10 cellular contexts compared by ENCODE assay signal in the genomic region with DNA sequence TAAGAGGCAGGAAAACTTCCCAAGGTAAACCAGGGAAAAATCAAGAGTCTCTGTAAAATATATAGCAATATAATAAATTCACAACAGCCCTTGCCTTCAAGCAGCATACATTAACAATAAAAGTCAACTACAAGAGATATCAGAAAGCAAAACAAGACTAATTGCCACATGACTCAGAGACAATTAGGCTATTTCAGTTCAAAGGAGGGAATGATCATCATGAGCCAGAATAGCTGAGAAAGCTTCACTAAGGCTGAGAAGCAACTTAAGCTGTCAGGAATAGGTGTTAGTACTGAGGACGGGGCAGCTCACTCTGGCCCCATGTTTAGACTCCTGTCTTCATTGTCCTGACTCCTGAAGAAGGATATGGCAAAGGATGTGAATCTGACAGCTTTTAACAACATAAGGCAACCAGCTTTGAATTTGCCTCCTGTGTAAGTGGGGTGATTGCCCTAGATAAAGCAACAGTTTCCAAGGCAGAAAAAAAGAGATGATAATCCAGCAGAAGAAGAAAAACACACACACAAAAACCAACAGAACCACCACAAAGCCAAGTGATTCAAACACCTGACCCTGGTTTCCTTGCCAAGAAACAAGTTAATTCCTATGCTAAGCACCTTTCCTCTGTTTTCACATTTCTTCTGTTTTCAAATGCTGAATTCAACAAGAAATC.
DNase-seq lines count a peak whose midpoint lies in the region; ATAC-seq and TF ChIP-seq lines count a peak whose summit lies in the region.
"Had no signal": no experiment of that assay in that cellular context is flagged by ENCODE, and none has a peak within 500 bp of the region (broad histone marks: within the 10 kb centered on the region; RNA-seq: fewer than 3 reads in every experiment).

No MANE protein-coding gene starts in this region.

- peaks cover 77% of the 10 kb centered on the region for H3K79me2 ChIP-seq in DOHH2 (ENCODE audit: control insufficient read depth, low read length)

- no peaks in the 10 kb centered on the region for H3K36me3 ChIP-seq in DOHH2 (ENCODE audit: control insufficient read depth, low read length)
- H3K36me3 ChIP-seq: tibial nerve had no signal

- H3K4me3 Mint-ChIP-seq in naive thymus-derived CD8-positive, alpha-beta T cell, result peak overlapping the region in 9 of 10 donors; percentile 33 to 72 (median 49)

- H3K27me3 Mint-ChIP-seq in naive thymus-derived CD8-positive, alpha-beta T cell, result no peaks in the 10 kb centered on the region

- peak overlapping the region; percentile 49 for H3K4me2 ChIP-seq in DOHH2 (ENCODE audit: low read length)

- DNase-seq in NCI-H146 (lab: John Stamatoyannopoulos, UW) (peak; percentile 8), amniotic stem cell (lab: John Stamatoyannopoulos, UW) (no peak), NCI-H1694 (lab: John Stamatoyannopoulos, UW) (no peak), islet precursor cell (no peak)
- DNase-seq in naive thymus-derived CD8-positive, alpha-beta T cell, result peak in 3 of 10 donors; percentile 41 to 60 (median 52)
- DNase-seq: NCI-H2081 had no signal

- no peaks in the 10 kb centered on the region for H3K9me3 Mint-ChIP-seq in naive thymus-derived CD8-positive, alpha-beta T cell

- no peaks in the 10 kb centered on the region for H3K27me3 ChIP-seq in DOHH2 (ENCODE audit: control insufficient read depth, low read length)
- H3K27me3 ChIP-seq: tibial nerve had no signal

- peak overlapping the region; percentile 69 to 94 (median 87) for H3K27ac Mint-ChIP-seq in naive thymus-derived CD8-positive, alpha-beta T cell

- POLR2A ChIA-PET in naive thymus-derived CD8-positive, alpha-beta T cell (lab: Charles Lee), result no interaction called here

- H3K4me1 ChIP-seq in DOHH2 (ENCODE audit: control insufficient read depth, low read length), result peaks cover 36% of the 10 kb centered on the region

- H3K36me3 Mint-ChIP-seq in naive thymus-derived CD8-positive, alpha-beta T cell, result peaks cover 0 to 2% (median 0%) of the 10 kb centered on the region in 3 donors

- no peak for TF ChIP-seq CTCF in DOHH2 (IDR thresholded peaks at IDR 0.05; ENCODE audit: low read depth, low read length, poor library complexity, severe bottlenecking)

- peaks cover 28 to 78% (median 65%) of the 10 kb centered on the region in 4 donors for H3K4me1 Mint-ChIP-seq in naive thymus-derived CD8-positive, alpha-beta T cell

- no peaks in the 10 kb centered on the region for H3K9me2 ChIP-seq in DOHH2 (replicated peaks; ENCODE audit: control insufficient read depth, low read length)

- peak overlapping the region; percentile 49 for H3K4me3 ChIP-seq in DOHH2 (ENCODE audit: low read length)
- H3K4me3 ChIP-seq: tibial nerve had no signal

- H3K9me3 ChIP-seq in DOHH2 (ENCODE audit: control insufficient read depth, insufficient read depth, low read length), result no peaks in the 10 kb centered on the region
- H3K9me3 ChIP-seq: tibial nerve had no signal

- peak overlapping the region; percentile 42 for H3K27ac ChIP-seq in DOHH2 (ENCODE audit: low read depth, low read length)
- H3K27ac ChIP-seq in cingulate gyrus (ENCODE audit: low read depth, low read length), result peak overlapping the region; percentile 86

- ATAC-seq in naive thymus-derived CD8-positive, alpha-beta T cell, result peak; percentile 60 to 63
- no peak for ATAC-seq in GM18861 (IDR thresholded peaks at IDR 0.05; ENCODE audit: unreplicated experiment)

- H4K20me1 ChIP-seq in DOHH2 (ENCODE audit: control insufficient read depth, insufficient read depth, low read depth, low read length), result peaks cover 3% of the 10 kb centered on the region; the same call in 1 of the 2 replicates

- H3F3A ChIP-seq in DOHH2 (ENCODE audit: control insufficient read depth, insufficient read depth), result no peaks in the 10 kb centered on the region
